18 cellular contexts compared by ENCODE assay signal in genomic region chr14:35628989-35629388, GRCh38.
DNase-seq lines count a peak whose midpoint lies in the region; ATAC-seq and TF ChIP-seq lines count a peak whose summit lies in the region.
"Had no signal": no experiment of that assay in that cellular context is flagged by ENCODE, and none has a peak within 500 bp of the region (broad histone marks: within the 10 kb centered on the region; RNA-seq: fewer than 3 reads in every experiment).

No MANE protein-coding gene starts in this region.

- H3K4me1 ChIP-seq in CD8-positive, alpha-beta T cell (ENCODE audit: insufficient read depth, low read length): no peaks in the 10 kb centered on the region
- H3K4me1 ChIP-seq in GM23338 (ENCODE audit: insufficient read depth) (no peaks in the 10 kb centered on the region), mammary epithelial cell (ENCODE audit: insufficient read depth, low read length) (no peaks in the 10 kb centered on the region)
- H3K4me1 ChIP-seq: BLaER1, Peyer's patch had no signal

- no peak for ATAC-seq in CD8-positive, alpha-beta T cell
- no peak for ATAC-seq in GM23338
- no peak for ATAC-seq in HG02798 (IDR thresholded peaks at IDR 0.05; ENCODE audit: poor library complexity, unreplicated experiment)
- ATAC-seq: Right ventricle myocardium inferior had no signal

- H3K9ac ChIP-seq in mammary epithelial cell (ENCODE audit: insufficient read depth, low read length): no peak overlapping the region
- H3K9ac ChIP-seq: BLaER1 had no signal

- H3K9me3 ChIP-seq in CD8-positive, alpha-beta T cell (ENCODE audit: low read length): no peaks in the 10 kb centered on the region
- no peaks in the 10 kb centered on the region for H3K9me3 ChIP-seq in mammary epithelial cell (replicated peaks; ENCODE audit: insufficient read depth, low read length)
- H3K9me3 ChIP-seq: BLaER1, MG63, Peyer's patch had no signal

- no peak for TF ChIP-seq CTCF in CD8-positive, alpha-beta T cell (IDR thresholded peaks at IDR 0.05)
- TF ChIP-seq CTCF in GM23338 (conservative IDR thresholded peaks at IDR 0.05; ENCODE audit: low read depth in 2 of 2): no peak
- no peak for TF ChIP-seq CTCF in mammary epithelial cell (conservative IDR thresholded peaks at IDR 0.05 in 1 of 2, IDR thresholded peaks at IDR 0.05 in 1 of 2; ENCODE audit: extremely low read depth in 1 of 2, insufficient read depth in 1 of 2, low read depth in 1 of 2, low read length in 2 of 2)

- WGBS in mammary epithelial cell (ENCODE audit: low coverage, missing lambda C conversion rate): 93% methylated on average over 2 of the region's 3 CpGs

- peaks cover 3% of the 10 kb centered on the region for H3K4me1 Mint-ChIP-seq in CD8-positive, alpha-beta T cell (ENCODE audit: low read depth)
- H3K4me1 Mint-ChIP-seq in GM23338: peaks cover 9% of the 10 kb centered on the region; the same call in 2 of the 3 replicates

- H3F3A ChIP-seq in GM23338 (replicated peaks; ENCODE audit: low read depth): no peaks in the 10 kb centered on the region

- H3K4me2 ChIP-seq in GM23338 (no peak overlapping the region), mammary epithelial cell (ENCODE audit: insufficient read depth, low read depth, low read length) (no peak overlapping the region)
- H3K4me2 ChIP-seq: BLaER1 had no signal

- H2AFZ ChIP-seq in GM23338 (no peak overlapping the region), mammary epithelial cell (ENCODE audit: low read depth, low read length) (no peak overlapping the region)

- no peaks in the 10 kb centered on the region for H3K9me3 Mint-ChIP-seq in CD8-positive, alpha-beta T cell
- H3K9me3 Mint-ChIP-seq in GM23338: no peaks in the 10 kb centered on the region

- in situ Hi-C loops in mammary epithelial cell (cut with MboI; ENCODE audit: low sequenced_read_pairs in 2 of 2): no loop called here

- dilution Hi-C loops in mammary epithelial cell (cut with HindIII; ENCODE audit: low sequenced_read_pairs): no loop called here

- H3K27ac ChIP-seq in CD8-positive, alpha-beta T cell (ENCODE audit: low read depth, low read length): no peak overlapping the region
- H3K27ac ChIP-seq in GM23338 (ENCODE audit: low read depth) (no peak overlapping the region), mammary epithelial cell (ENCODE audit: insufficient read depth, low read depth, low read length) (no peak overlapping the region)
- H3K27ac ChIP-seq: BLaER1, Peyer's patch had no signal

- H4K20me1 ChIP-seq in GM23338 (replicated peaks; ENCODE audit: insufficient read depth) (no peaks in the 10 kb centered on the region), mammary epithelial cell (ENCODE audit: insufficient read depth, low read length) (no peaks in the 10 kb centered on the region)
- H4K20me1 ChIP-seq: BLaER1 had no signal

- no peaks in the 10 kb centered on the region for H3K27me3 Mint-ChIP-seq in CD8-positive, alpha-beta T cell (ENCODE audit: low read depth)
- peaks cover 2% of the 10 kb centered on the region for H3K27me3 Mint-ChIP-seq in GM23338 (ENCODE audit: insufficient read depth, low read depth, poor library complexity)

- no peaks in the 10 kb centered on the region for H3K27me3 ChIP-seq in CD8-positive, alpha-beta T cell (ENCODE audit: insufficient read depth, low read length)
- H3K27me3 ChIP-seq in GM23338 (ENCODE audit: insufficient read depth) (no peaks in the 10 kb centered on the region), mammary epithelial cell (ENCODE audit: insufficient read depth, low read length) (no peaks in the 10 kb centered on the region)
- H3K27me3 ChIP-seq: BLaER1, MG63, Peyer's patch had no signal

- H3K27ac Mint-ChIP-seq in CD8-positive, alpha-beta T cell: peak overlapping the region; percentile 24
- no peak overlapping the region for H3K27ac Mint-ChIP-seq in GM23338

- H3K9me2 ChIP-seq in GM23338 (ENCODE audit: insufficient read depth): no peaks in the 10 kb centered on the region

- no peaks in the 10 kb centered on the region for H3K79me2 ChIP-seq in GM23338 (replicated peaks; ENCODE audit: insufficient read depth)
- H3K79me2 ChIP-seq in mammary epithelial cell (ENCODE audit: insufficient read depth, low read length): no peaks in the 10 kb centered on the region

- POLR2A ChIA-PET in CD8-positive, alpha-beta T cell (lab: Charles Lee): no interaction called here

- no peak overlapping the region for H3K4me3 Mint-ChIP-seq in CD8-positive, alpha-beta T cell
- no peak overlapping the region for H3K4me3 Mint-ChIP-seq in GM23338

- intact Hi-C loops in CD8-positive, alpha-beta T cell (cut with DNase I, micrococcal nuclease): no loop called here
- intact Hi-C loops in mammary epithelial cell (cut with micrococcal nuclease): no loop called here

- peaks cover 47% of the 10 kb centered on the region for H3K36me3 Mint-ChIP-seq in CD8-positive, alpha-beta T cell
- H3K36me3 Mint-ChIP-seq in GM23338 (ENCODE audit: low read depth): no peaks in the 10 kb centered on the region

- H3K4me3 ChIP-seq in CD8-positive, alpha-beta T cell (ENCODE audit: low read depth, low read length): no peak overlapping the region
- no peak overlapping the region for H3K4me3 ChIP-seq in GM23338
- H3K4me3 ChIP-seq in mammary epithelial cell (replicated peaks in 1 of 3; ENCODE audit: insufficient read depth in 1 of 3, low read depth in 2 of 3, low read length in 3 of 3): no peak overlapping the region
- H3K4me3 ChIP-seq: BLaER1, MG63, Peyer's patch had no signal

- DNase-seq in CD8-positive, alpha-beta T cell: no peak
- DNase-seq in GM23338 (ENCODE audit: low spot score): peak; percentile 24
- DNase-seq in amniotic epithelial cell (ENCODE audit: low read depth): peak; percentile 8
- peak; percentile 6 for DNase-seq in iris pigment epithelial cell (ENCODE audit: low read depth)
- no peak for DNase-seq in mammary epithelial cell
- no peak for DNase-seq in GM03348 (ENCODE audit: low spot score)
- DNase-seq: Karpas-422; MG63; NCI-H1048; NCI-H1436; NCI-H1930; NCI-H2171; NCI-H446; NK-92 treated with Interleukin-12 subunit alpha and Interleukin-12 subunit beta, amount 100 ng/mL, for 24 hours; Peyer's patch had no signal

- H3K36me3 ChIP-seq in CD8-positive, alpha-beta T cell (ENCODE audit: insufficient read depth, low read length): no peaks in the 10 kb centered on the region
- no peaks in the 10 kb centered on the region for H3K36me3 ChIP-seq in GM23338 (ENCODE audit: insufficient read depth)
- H3K36me3 ChIP-seq in mammary epithelial cell (ENCODE audit: insufficient read depth, low read length): no peaks in the 10 kb centered on the region
- H3K36me3 ChIP-seq: BLaER1, MG63 had no signal

- BruUV-seq in mammary epithelial cell (replicated peaks; lab: Mats Ljungman, UMichigan): no TSS peak

- CTCF ChIA-PET in CD8-positive, alpha-beta T cell (lab: Charles Lee): no interaction called here
- CTCF ChIA-PET in mammary epithelial cell (lab: Charles Lee; ENCODE audit: low non-redundant PET): no interaction called here

TF ChIP-seq in GM23338, 12 proteins besides CTCF, POLR2A, EP300 and RAD21 (continues in another document):
- TF ChIP-seq JUNB (IDR thresholded peaks at IDR 0.05; ENCODE audit: unreplicated experiment) (no peak), ZNF114 (CRISPR knock-in tag; IDR thresholded peaks at IDR 0.05) (no peak), NANOG (IDR thresholded peaks at IDR 0.05; ENCODE audit: borderline replicate concordance) (no peak), CREB1 (CRISPR knock-in tag; IDR thresholded peaks at IDR 0.05; ENCODE audit: low read depth) (no peak), POLR2AphosphoS5 (IDR thresholded peaks at IDR 0.05; ENCODE audit: low read depth) (no peak), EZH2phosphoT487 (IDR thresholded peaks at IDR 0.05; ENCODE audit: unreplicated experiment) (no peak)
- TF ChIP-seq, protein P1, sequence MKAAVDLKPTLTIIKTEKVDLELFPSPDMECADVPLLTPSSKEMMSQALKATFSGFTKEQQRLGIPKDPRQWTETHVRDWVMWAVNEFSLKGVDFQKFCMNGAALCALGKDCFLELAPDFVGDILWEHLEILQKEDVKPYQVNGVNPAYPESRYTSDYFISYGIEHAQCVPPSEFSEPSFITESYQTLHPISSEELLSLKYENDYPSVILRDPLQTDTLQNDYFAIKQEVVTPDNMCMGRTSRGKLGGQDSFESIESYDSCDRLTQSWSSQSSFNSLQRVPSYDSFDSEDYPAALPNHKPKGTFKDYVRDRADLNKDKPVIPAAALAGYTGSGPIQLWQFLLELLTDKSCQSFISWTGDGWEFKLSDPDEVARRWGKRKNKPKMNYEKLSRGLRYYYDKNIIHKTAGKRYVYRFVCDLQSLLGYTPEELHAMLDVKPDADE (IDR thresholded peaks at IDR 0.05): no peak

Comparison
In these comparisons a context has a peak if more than half of its experiments do, and no peak if none do; other contexts are left out.
1. DNase-seq: peak in GM23338 (single experiment), amniotic epithelial cell (single experiment) and iris pigment epithelial cell (single experiment); none in CD8-positive, alpha-beta T cell (0 of 7), mammary epithelial cell (single experiment) and GM03348 (single experiment).